Comparison of ENCODE assay signal across 8 cellular contexts in genomic region chr13:43786766-43787517, GRCh38. TPM values are rescaled to one million over a fixed set of nuclear protein-coding genes. Genes with fewer than 3 reads are reported as not detected.
DNase-seq lines count a peak whose midpoint lies in the region; ATAC-seq and TF ChIP-seq lines count a peak whose summit lies in the region.

Gene ENOX1 (minus strand): TSS chr13:43786972.

- BruUV-seq in Calu3 (replicated peaks; lab: Mats Ljungman, UMichigan), result no TSS peak

- peak; percentile 42 for ATAC-seq in GM21723 (IDR thresholded peaks at IDR 0.05; ENCODE audit: unreplicated experiment)
- peak; percentile 42 for ATAC-seq in activated naive CD8-positive, alpha-beta T cell treated with anti-CD3 and anti-CD28 coated beads, Interleukin-2, amount 50 U/mL, for 24 hours
- ATAC-seq in Right ventricle myocardium superior (ENCODE audit: poor library complexity), result peak; percentile 88
- ATAC-seq in HG03378 (IDR thresholded peaks at IDR 0.05; ENCODE audit: unreplicated experiment), result no peak
- ATAC-seq in GM21528 (IDR thresholded peaks at IDR 0.05; ENCODE audit: low FRiP score, unreplicated experiment), result no peak

- DNase-seq in Calu3 (peak; percentile 49), NCI-H69 (lab: John Stamatoyannopoulos, UW) (peak; percentile 93), Right ventricle myocardium superior (peak; percentile 81), nucleus accumbens (lab: John Stamatoyannopoulos, UW) (peak in 55 of 56 donors; percentile 44 to 96 (median 85))
- DNase-seq in activated naive CD8-positive, alpha-beta T cell treated with anti-CD3 and anti-CD28 coated beads, Interleukin-2, amount 50 U/mL, for 24 hours, result peak; percentile 31

- peaks cover 20% of the 10 kb centered on the region for H3K36me3 Mint-ChIP-seq in Calu3 (ENCODE audit: insufficient read depth, unreplicated experiment)
- H3K36me3 Mint-ChIP-seq in activated naive CD8-positive, alpha-beta T cell treated with anti-CD3 and anti-CD28 coated beads, Interleukin-2, amount 50 U/mL, for 24 hours (ENCODE audit: low read depth), result no peaks in the 10 kb centered on the region

- peaks cover 10% of the 10 kb centered on the region for H3K4me1 Mint-ChIP-seq in Calu3 (ENCODE audit: low read depth, unreplicated experiment)
- peaks cover 14% of the 10 kb centered on the region for H3K4me1 Mint-ChIP-seq in activated naive CD8-positive, alpha-beta T cell treated with anti-CD3 and anti-CD28 coated beads, Interleukin-2, amount 50 U/mL, for 24 hours

- H3K9me3 Mint-ChIP-seq in Calu3 (ENCODE audit: low read depth, unreplicated experiment), result no peaks in the 10 kb centered on the region
- no peaks in the 10 kb centered on the region for H3K9me3 Mint-ChIP-seq in activated naive CD8-positive, alpha-beta T cell treated with anti-CD3 and anti-CD28 coated beads, Interleukin-2, amount 50 U/mL, for 24 hours

- peak within 1 kb of the TSS; percentile 50 for H3K27ac Mint-ChIP-seq in Calu3 (ENCODE audit: unreplicated experiment)
- no peak within 1 kb of the TSS for H3K27ac Mint-ChIP-seq in activated naive CD8-positive, alpha-beta T cell treated with anti-CD3 and anti-CD28 coated beads, Interleukin-2, amount 50 U/mL, for 24 hours

- intact Hi-C loops in Calu3 (cut with micrococcal nuclease; ENCODE audit: unreplicated experiment) (loop anchor here (5.0 to 10.0 kb wide), 3 partner anchors 220 to 400 kb away; no protein-coding TSS in a partner anchor), Right ventricle myocardium superior (cut with DNase I) (no loop called here)

- H3K4me3 Mint-ChIP-seq in Calu3 (ENCODE audit: low read depth, unreplicated experiment), result peak within 1 kb of the TSS; percentile 85
- H3K4me3 Mint-ChIP-seq in activated naive CD8-positive, alpha-beta T cell treated with anti-CD3 and anti-CD28 coated beads, Interleukin-2, amount 50 U/mL, for 24 hours, result peak within 1 kb of the TSS; percentile 67

- CTCF ChIA-PET in Calu3 (lab: Charles Lee), result interaction anchor here (1.1 kb wide), 1 partner anchor 484 kb away, joined by 3 read pairs; no protein-coding TSS in a partner anchor

- no peaks in the 10 kb centered on the region for H3K27me3 Mint-ChIP-seq in Calu3 (ENCODE audit: unreplicated experiment)
- H3K27me3 Mint-ChIP-seq in activated naive CD8-positive, alpha-beta T cell treated with anti-CD3 and anti-CD28 coated beads, Interleukin-2, amount 50 U/mL, for 24 hours, result peaks cover 54% of the 10 kb centered on the region

- no peak for TF ChIP-seq CTCF in Calu3 (IDR thresholded peaks at IDR 0.05; ENCODE audit: unreplicated experiment)

RNA-seq across cellular contexts. Expression of gene ENOX1, which starts in this region (rescaled TPM):
- total RNA-seq in Calu3 (2022) (1.2 and 1.5 TPM in 2 replicates), Right ventricle myocardium superior (7.5 TPM)

Comparison
In these comparisons a context has a peak if more than half of its experiments do, and no peak if none do; other contexts are left out.
1. DNase-seq: peak in every context shown above with its lines; median percentile 93 in NCI-H69; 85 in nucleus accumbens; 81 in Right ventricle myocardium superior; 49 in Calu3; 31 in activated naive CD8-positive, alpha-beta T cell treated with anti-CD3 and anti-CD28 coated beads, Interleukin-2, amount 50 U/mL, for 24 hours.
2. ATAC-seq: peak in GM21723 (single experiment), activated naive CD8-positive, alpha-beta T cell treated with anti-CD3 and anti-CD28 coated beads, Interleukin-2, amount 50 U/mL, for 24 hours (single experiment) and Right ventricle myocardium superior (single experiment); none in HG03378 (single experiment) and GM21528 (single experiment).